ENCODE assay signal across 8 cellular contexts in genomic region chr1:207806531-207807394, GRCh38. TPM values are rescaled to one million over a fixed set of nuclear protein-coding genes. Genes with fewer than 3 reads are reported as not detected.
DNase-seq lines count a peak whose midpoint lies in the region; FAIRE-seq and TF ChIP-seq lines count a peak whose summit lies in the region.

No MANE protein-coding gene starts in this region.

- no peaks in the 10 kb centered on the region for H3K9me3 Mint-ChIP-seq in T-helper 2 cell treated with Interferon-gamma antibody and Interleukin-4, amounts not matched to agents 5 μg/mL and 100 μg/mL, for 36 hours
- H3K9me3 Mint-ChIP-seq in activated T-helper 1 cell treated with anti-CD3 and anti-CD28 coated beads, Interleukin-12 subunit alpha, Interleukin-12 subunit beta, Interleukin-2, Interleukin-4 antibody, amounts not matched to agents 30 ng/mL and 10 ng/mL and 1 ng/mL, durations not matched to agents 14 hours and 24 hours and 36 hours, result no peaks in the 10 kb centered on the region
- no peaks in the 10 kb centered on the region for H3K9me3 Mint-ChIP-seq in Caco-2 (ENCODE audit: unreplicated experiment)

- H3K27me3 Mint-ChIP-seq in T-helper 2 cell treated with Interferon-gamma antibody and Interleukin-4, amounts not matched to agents 5 μg/mL and 100 μg/mL, for 36 hours (ENCODE audit: low read depth), result no peaks in the 10 kb centered on the region
- no peaks in the 10 kb centered on the region for H3K27me3 Mint-ChIP-seq in activated T-helper 1 cell treated with anti-CD3 and anti-CD28 coated beads, Interleukin-12 subunit alpha, Interleukin-12 subunit beta, Interleukin-2, Interleukin-4 antibody, amounts not matched to agents 30 ng/mL and 10 ng/mL and 1 ng/mL, durations not matched to agents 14 hours and 24 hours and 36 hours (ENCODE audit: insufficient read depth)
- H3K27me3 Mint-ChIP-seq in Caco-2 (ENCODE audit: insufficient read depth, unreplicated experiment), result no peaks in the 10 kb centered on the region

- H3K4me3 ChIP-seq in stomach, result peak overlapping the region in 2 of 4 donors; percentile 5 to 13
- H3K4me3 ChIP-seq in Caco-2 (ENCODE audit: low read depth, low read length), result no peak overlapping the region

- WGBS in stomach, 5 donors, result 74 to 87% (median 76%) methylated on average over 8 to 11 of the region's 11 CpGs

- POLR2A ChIA-PET in Caco-2 (lab: Charles Lee), result no interaction called here

- H3K36me3 Mint-ChIP-seq in T-helper 2 cell treated with Interferon-gamma antibody and Interleukin-4, amounts not matched to agents 5 μg/mL and 100 μg/mL, for 36 hours (ENCODE audit: low read depth), result peaks cover 62% of the 10 kb centered on the region
- H3K36me3 Mint-ChIP-seq in activated T-helper 1 cell treated with anti-CD3 and anti-CD28 coated beads, Interleukin-12 subunit alpha, Interleukin-12 subunit beta, Interleukin-2, Interleukin-4 antibody, amounts not matched to agents 30 ng/mL and 10 ng/mL and 1 ng/mL, durations not matched to agents 14 hours and 24 hours and 36 hours (ENCODE audit: low read depth), result peaks cover 49% of the 10 kb centered on the region
- peaks cover 38% of the 10 kb centered on the region for H3K36me3 Mint-ChIP-seq in Caco-2 (ENCODE audit: insufficient read depth, unreplicated experiment)

- H3K4me3 Mint-ChIP-seq in T-helper 2 cell treated with Interferon-gamma antibody and Interleukin-4, amounts not matched to agents 5 μg/mL and 100 μg/mL, for 36 hours, result peak overlapping the region; percentile 10
- no peak overlapping the region for H3K4me3 Mint-ChIP-seq in activated T-helper 1 cell treated with anti-CD3 and anti-CD28 coated beads, Interleukin-12 subunit alpha, Interleukin-12 subunit beta, Interleukin-2, Interleukin-4 antibody, amounts not matched to agents 30 ng/mL and 10 ng/mL and 1 ng/mL, durations not matched to agents 14 hours and 24 hours and 36 hours
- H3K4me3 Mint-ChIP-seq in Caco-2 (ENCODE audit: unreplicated experiment), result no peak overlapping the region

- TF ChIP-seq POLR2A in stomach (IDR thresholded peaks at IDR 0.05), result no peak

- H3K9me3 ChIP-seq in stomach (no peaks in the 10 kb centered on the region), Caco-2 (no peaks in the 10 kb centered on the region)

- peaks cover 75 to 97% (median 85%) of the 10 kb centered on the region in 4 donors for H3K4me1 ChIP-seq in stomach
- no peaks in the 10 kb centered on the region for H3K4me1 ChIP-seq in Caco-2

- H3K27ac ChIP-seq in stomach, result peak overlapping the region; percentile 61 to 98 (median 97)

- H3K36me3 ChIP-seq in stomach (peaks cover 84 to 100% (median 100%) of the 10 kb centered on the region in 4 donors), Caco-2 (ENCODE audit: control insufficient read depth, insufficient read depth, low read length) (peaks cover 5% of the 10 kb centered on the region)

- H3K27me3 ChIP-seq in stomach, result no peaks in the 10 kb centered on the region
- no peaks in the 10 kb centered on the region for H3K27me3 ChIP-seq in Caco-2 (replicated peaks; ENCODE audit: control insufficient read depth, insufficient read depth, low read length)

- peaks cover 17% of the 10 kb centered on the region for H3K4me1 Mint-ChIP-seq in T-helper 2 cell treated with Interferon-gamma antibody and Interleukin-4, amounts not matched to agents 5 μg/mL and 100 μg/mL, for 36 hours (ENCODE audit: low read depth)
- peaks cover 40% of the 10 kb centered on the region for H3K4me1 Mint-ChIP-seq in activated T-helper 1 cell treated with anti-CD3 and anti-CD28 coated beads, Interleukin-12 subunit alpha, Interleukin-12 subunit beta, Interleukin-2, Interleukin-4 antibody, amounts not matched to agents 30 ng/mL and 10 ng/mL and 1 ng/mL, durations not matched to agents 14 hours and 24 hours and 36 hours (ENCODE audit: low read depth)
- peaks cover 12% of the 10 kb centered on the region for H3K4me1 Mint-ChIP-seq in Caco-2 (ENCODE audit: low read depth, unreplicated experiment)

- TF ChIP-seq CTCF in stomach (IDR thresholded peaks at IDR 0.05), result no peak
- no peak for TF ChIP-seq CTCF in Caco-2 (IDR thresholded peaks at IDR 0.05; ENCODE audit: insufficient read depth in 1 of 2, low read depth in 1 of 2, low read length in 1 of 2, severe bottlenecking in 1 of 2, unreplicated experiment in 1 of 2)

- intact Hi-C loops in activated T-helper 1 cell treated with anti-CD3 and anti-CD28 coated beads, Interleukin-12 subunit alpha, Interleukin-12 subunit beta, Interleukin-2, Interleukin-4 antibody, amounts not matched to agents 30 ng/mL and 10 ng/mL and 1 ng/mL, durations not matched to agents 14 hours and 24 hours and 36 hours (cut with micrococcal nuclease), result no loop called here
- intact Hi-C loops in stomach (cut with DNase I; ENCODE audit: low total_unique reads), result no loop called here
- intact Hi-C loops in Caco-2 (cut with micrococcal nuclease; ENCODE audit: unreplicated experiment), result no loop called here

- CTCF ChIA-PET in Caco-2 (lab: Charles Lee), result interaction anchor here (0.9 to 1.2 kb wide), 2 partner anchors 9 kb away, joined by 3 to 4 read pairs; no protein-coding TSS in a partner anchor

- H3K27ac Mint-ChIP-seq in T-helper 2 cell treated with Interferon-gamma antibody and Interleukin-4, amounts not matched to agents 5 μg/mL and 100 μg/mL, for 36 hours, result peak overlapping the region; percentile 70
- H3K27ac Mint-ChIP-seq in activated T-helper 1 cell treated with anti-CD3 and anti-CD28 coated beads, Interleukin-12 subunit alpha, Interleukin-12 subunit beta, Interleukin-2, Interleukin-4 antibody, amounts not matched to agents 30 ng/mL and 10 ng/mL and 1 ng/mL, durations not matched to agents 14 hours and 24 hours and 36 hours, result peak overlapping the region; percentile 64
- H3K27ac Mint-ChIP-seq in Caco-2 (ENCODE audit: unreplicated experiment), result no peak overlapping the region

- FAIRE-seq in GM19239 (lab: Jason Lieb, UNC), result no peak

- DNase-seq in T-helper 2 cell treated with Interferon-gamma antibody and Interleukin-4, amounts not matched to agents 5 μg/mL and 100 μg/mL, for 36 hours (ENCODE audit: low spot score), result peak; percentile 3
- DNase-seq in T-helper 2 cell (no peak), glomerular visceral epithelial cell (ENCODE audit: extremely low spot score) (peak; percentile 60), stomach (no peak), GM19239 (ENCODE audit: insufficient read length, low spot score) (no peak), Caco-2 (no peak)
- no peak for DNase-seq in activated T-helper 1 cell treated with anti-CD3 and anti-CD28 coated beads, Interleukin-12 subunit alpha, Interleukin-12 subunit beta, Interleukin-2, Interleukin-4 antibody, amounts not matched to agents 30 ng/mL and 10 ng/mL and 1 ng/mL, durations not matched to agents 14 hours and 24 hours and 36 hours (ENCODE audit: low spot score)
- DNase-seq in stimulated activated CD4-positive, alpha-beta T cell treated with anti-CD3 and anti-CD28 coated beads, Interleukin-4, amount 100 ng/mL, for 4 hours, result no peak

- TF ChIP-seq EP300 in stomach (IDR thresholded peaks at IDR 0.05), result no peak

- no TSS peak for BruUV-seq in Caco-2 (replicated peaks; lab: Mats Ljungman, UMichigan)

RNA-seq across cellular contexts. Expression of gene CD46, which starts 54.9 kb away (rescaled TPM):
- 101 and 105 TPM in 2 replicates for total RNA-seq in activated T-helper 1 cell treated with anti-CD3 and anti-CD28 coated beads, Interleukin-12 subunit alpha, Interleukin-12 subunit beta, Interleukin-2, Interleukin-4 antibody, amounts not matched to agents 30 ng/mL and 10 ng/mL and 1 ng/mL, durations not matched to agents 14 hours and 24 hours and 36 hours
- total RNA-seq in stomach (100 to 1,000 TPM in 3 of 5 donors, 10 to 100 TPM in 2; 31.5 to 424 (median 102) TPM), Caco-2 (2022) (152 and 166 TPM in 2 replicates)
- polyA plus RNA-seq in stomach, result 100 to 1,000 TPM in 1 of 3 donors, 10 to 100 TPM in 2; 25.2 to 104 (median 69.3) TPM

Comparison
In these comparisons a context has a peak if more than half of its experiments do, and no peak if none do; other contexts are left out.
1. DNase-seq: peak in T-helper 2 cell treated with Interferon-gamma antibody and Interleukin-4, amounts not matched to agents 5 μg/mL and 100 μg/mL, for 36 hours (single experiment) and glomerular visceral epithelial cell (single experiment); none in T-helper 2 cell (0 of 5), activated T-helper 1 cell treated with anti-CD3 and anti-CD28 coated beads, Interleukin-12 subunit alpha, Interleukin-12 subunit beta, Interleukin-2, Interleukin-4 antibody, amounts not matched to agents 30 ng/mL and 10 ng/mL and 1 ng/mL, durations not matched to agents 14 hours and 24 hours and 36 hours (single experiment), stomach (single experiment), GM19239 (single experiment), Caco-2 (0 of 2) and stimulated activated CD4-positive, alpha-beta T cell treated with anti-CD3 and anti-CD28 coated beads, Interleukin-4, amount 100 ng/mL, for 4 hours (0 of 2).